Comparison of ENCODE assay signal across 12 cellular contexts in the genomic region with DNA sequence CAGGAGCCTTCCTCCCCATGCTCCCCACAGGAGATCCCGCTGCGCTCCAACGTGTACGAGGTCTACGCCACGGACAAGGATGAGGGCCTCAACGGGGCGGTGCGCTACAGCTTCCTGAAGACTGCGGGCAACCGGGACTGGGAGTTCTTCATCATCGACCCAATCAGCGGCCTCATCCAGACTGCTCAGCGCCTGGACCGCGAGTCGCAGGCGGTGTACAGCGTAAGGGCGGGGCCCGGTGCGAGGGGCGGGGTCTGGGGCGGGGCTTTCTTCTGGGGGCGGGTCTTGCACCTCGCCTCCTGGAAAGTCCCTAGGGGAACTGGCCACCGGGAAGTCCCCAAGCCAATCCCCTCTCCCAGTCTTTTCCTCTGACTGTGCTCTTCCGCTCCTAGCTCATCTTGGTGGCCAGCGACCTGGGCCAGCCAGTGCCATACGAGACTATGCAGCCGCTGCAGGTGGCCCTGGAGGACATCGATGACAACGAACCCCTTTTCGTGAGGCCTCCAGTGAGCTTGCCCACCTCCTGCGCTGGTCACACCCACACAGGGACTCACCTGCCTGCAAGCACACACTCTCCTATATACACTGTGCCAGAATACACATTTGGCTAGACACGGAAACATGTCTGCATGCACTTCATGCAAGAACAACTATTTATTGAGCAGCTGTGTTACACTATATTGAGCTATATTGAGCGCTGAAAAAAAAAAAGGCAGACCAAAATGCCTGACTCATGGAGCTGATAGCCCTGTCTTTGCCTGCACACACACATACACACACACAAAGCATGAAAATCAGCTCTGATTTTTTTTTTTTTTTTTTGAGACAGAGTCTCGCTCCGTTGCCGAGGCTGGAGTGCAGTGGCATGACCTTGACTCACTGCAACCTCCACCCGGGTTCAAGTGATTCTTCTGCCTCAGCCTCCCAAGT. TPM values are rescaled to one million over a fixed set of nuclear protein-coding genes. Genes with fewer than 3 reads are reported as not detected.
A peak's percentile ranks its signal among the peaks of the same experiment; 100 is the strongest.
DNase-seq lines count a peak whose midpoint lies in the region; ATAC-seq and TF ChIP-seq lines count a peak whose summit lies in the region.
"Had no signal": no experiment of that assay in that cellular context is flagged by ENCODE, and none has a peak within 500 bp of the region (broad histone marks: within the 10 kb centered on the region; RNA-seq: fewer than 3 reads in every experiment).

No MANE protein-coding gene starts in this region.

- H3K4me1 Mint-ChIP-seq in HFFc6 (ENCODE audit: low read depth), result no peaks in the 10 kb centered on the region
- H3K4me1 Mint-ChIP-seq in naive thymus-derived CD8-positive, alpha-beta T cell, result peaks cover 0 to 8% (median 3%) of the 10 kb centered on the region in 4 donors

- H3K4ac ChIP-seq in neuronal stem cell (ENCODE audit: low read length), result no peak overlapping the region

- H3K4me1 ChIP-seq in Peyer's patch (peaks cover 0 to 4% (median 2%) of the 10 kb centered on the region in 4 donors), neuronal stem cell (ENCODE audit: control insufficient read depth in 2 of 2, insufficient read depth in 1 of 2, low read depth in 1 of 2, low read length in 2 of 2) (peaks cover 0 to 5% of the 10 kb centered on the region in 2 donors)
- H3K4me1 ChIP-seq: parathyroid adenoma had no signal

- intact Hi-C loops in left ventricle myocardium superior (cut with micrococcal nuclease), result no loop called here
- intact Hi-C loops in lower leg skin (cut with DNase I; ENCODE audit: low total_unique reads), result no loop called here

- H3K4me3 ChIP-seq in Peyer's patch (no peak overlapping the region), neuronal stem cell (ENCODE audit: low read length in 2 of 2) (no peak overlapping the region), lower leg skin (ENCODE audit: low read depth, poor library complexity, severe bottlenecking) (no peak overlapping the region)

- H3K9me3 Mint-ChIP-seq in HFFc6, result no peaks in the 10 kb centered on the region
- no peaks in the 10 kb centered on the region for H3K9me3 Mint-ChIP-seq in naive thymus-derived CD8-positive, alpha-beta T cell
- H3K9me3 Mint-ChIP-seq: CD4-positive, CD25-positive, alpha-beta regulatory T cell had no signal

- TF ChIP-seq POLR2A in Peyer's patch (IDR thresholded peaks at IDR 0.05), result no peak
- no peak for TF ChIP-seq POLR2A in lower leg skin (IDR thresholded peaks at IDR 0.05)

- H3K4me2 ChIP-seq in neuronal stem cell (ENCODE audit: insufficient read depth, low read length, poor library complexity, severe bottlenecking), result no peak overlapping the region

- no peak overlapping the region for H4K91ac ChIP-seq in neuronal stem cell (ENCODE audit: low read depth, low read length, poor library complexity)

- peaks cover 45% of the 10 kb centered on the region for H3K27me3 Mint-ChIP-seq in HFFc6 (ENCODE audit: insufficient read depth)
- no peaks in the 10 kb centered on the region for H3K27me3 Mint-ChIP-seq in naive thymus-derived CD8-positive, alpha-beta T cell
- H3K27me3 Mint-ChIP-seq: CD4-positive, CD25-positive, alpha-beta regulatory T cell had no signal

- no peak overlapping the region for H3K27ac ChIP-seq in Peyer's patch
- H3K27ac ChIP-seq in neuronal stem cell (replicated peaks; ENCODE audit: low read length), result no peak overlapping the region
- H3K27ac ChIP-seq: parathyroid adenoma had no signal

- H3K9ac ChIP-seq in neuronal stem cell (ENCODE audit: low read depth, low read length, poor library complexity), result no peak overlapping the region
- H3K9ac ChIP-seq: parathyroid adenoma had no signal

- peak overlapping the region; percentile 4 for H3K14ac ChIP-seq in neuronal stem cell (ENCODE audit: low read length)

- H2BK5ac ChIP-seq in neuronal stem cell (ENCODE audit: low read length), result no peak overlapping the region

- H3K4me3 Mint-ChIP-seq in HFFc6, result no peak overlapping the region
- H3K4me3 Mint-ChIP-seq in naive thymus-derived CD8-positive, alpha-beta T cell, result no peak overlapping the region
- H3K4me3 Mint-ChIP-seq: CD4-positive, CD25-positive, alpha-beta regulatory T cell had no signal

- H2BK12ac ChIP-seq in neuronal stem cell (ENCODE audit: low read length), result no peak overlapping the region

- H2AK5ac ChIP-seq in neuronal stem cell (ENCODE audit: low read depth, low read length), result peak overlapping the region; percentile 6

- ATAC-seq in left ventricle myocardium superior, result peak; percentile 70
- ATAC-seq in naive thymus-derived CD8-positive, alpha-beta T cell, result no peak

- no peak for TF ChIP-seq CTCF in Peyer's patch (IDR thresholded peaks at IDR 0.05)
- no peak for TF ChIP-seq CTCF in HFFc6 (IDR thresholded peaks at IDR 0.05)
- TF ChIP-seq CTCF in lower leg skin (IDR thresholded peaks at IDR 0.05), result no peak

- peak overlapping the region; percentile 74 for H3K18ac ChIP-seq in neuronal stem cell (ENCODE audit: low read length)

- H3K27me3 ChIP-seq in Peyer's patch (no peaks in the 10 kb centered on the region), neuronal stem cell (ENCODE audit: control insufficient read depth in 3 of 3, insufficient read depth in 3 of 3, low read depth in 1 of 3, low read length in 3 of 3) (peaks cover 0 to 19% (median 7%) of the 10 kb centered on the region in 3 experiments)

- H3K36me3 ChIP-seq in Peyer's patch (no peaks in the 10 kb centered on the region), neuronal stem cell (replicated peaks in 1 of 2; ENCODE audit: control insufficient read depth in 2 of 2, insufficient read depth in 2 of 2, low read length in 2 of 2) (peaks cover 0 to 2% of the 10 kb centered on the region in 2 donors)

- peak; percentile 98 for DNase-seq in DMS53 (lab: John Stamatoyannopoulos, UW)
- peak in 2 of 3 donors; percentile 72 to 84 for DNase-seq in Peyer's patch
- DNase-seq in left ventricle myocardium superior, result no peak
- DNase-seq in neuronal stem cell (ENCODE audit: low spot score), result peak; percentile 30
- DNase-seq in NCI-H1436 (lab: John Stamatoyannopoulos, UW), result no peak
- DNase-seq in HFFc6, result no peak
- no peak for DNase-seq in lower leg skin (ENCODE audit: low spot score in 2 of 2)
- no peak for DNase-seq in naive thymus-derived CD8-positive, alpha-beta T cell
- DNase-seq: activated CD8-positive, alpha-beta memory T cell treated with anti-CD3 and anti-CD28 coated beads for 24 hours; CD4-positive, CD25-positive, alpha-beta regulatory T cell; NCI-H187 had no signal

- no peak overlapping the region for H3K27ac Mint-ChIP-seq in HFFc6
- peak overlapping the region in 1 of 10 donors; percentile 83 for H3K27ac Mint-ChIP-seq in naive thymus-derived CD8-positive, alpha-beta T cell
- H3K27ac Mint-ChIP-seq: CD4-positive, CD25-positive, alpha-beta regulatory T cell had no signal

- H4K8ac ChIP-seq in neuronal stem cell (ENCODE audit: low read depth, low read length), result no peak overlapping the region

- H3K79me1 ChIP-seq in neuronal stem cell (ENCODE audit: low read depth, low read length), result no peaks in the 10 kb centered on the region

- POLR2A ChIA-PET in naive thymus-derived CD8-positive, alpha-beta T cell (lab: Charles Lee), result interaction anchor here (1.0 to 1.4 kb wide), 3 partner anchors 14 to 33 kb away, joined by 3 to 4 read pairs (median 3); partner anchors contain the start of gene VSIR

- H3K9me3 ChIP-seq in Peyer's patch (no peaks in the 10 kb centered on the region), neuronal stem cell (replicated peaks in 1 of 2; ENCODE audit: control insufficient read depth in 2 of 2, insufficient read depth in 1 of 2, low read depth in 1 of 2, low read length in 2 of 2) (no peaks in the 10 kb centered on the region)

- no peak overlapping the region for H2AFZ ChIP-seq in neuronal stem cell (ENCODE audit: low read length)
- H2AFZ ChIP-seq: parathyroid adenoma had no signal

- H3K23ac ChIP-seq in neuronal stem cell (ENCODE audit: low read depth, low read length, poor library complexity), result peak overlapping the region; percentile 25

- no peak overlapping the region for H2BK120ac ChIP-seq in neuronal stem cell (ENCODE audit: low read depth, low read length)

- H3K36me3 Mint-ChIP-seq in HFFc6 (ENCODE audit: low read depth), result no peaks in the 10 kb centered on the region
- H3K36me3 Mint-ChIP-seq in naive thymus-derived CD8-positive, alpha-beta T cell, result peaks cover 0 to 6% (median 5%) of the 10 kb centered on the region in 3 donors

- no CpG with 5 or more reads among the region's 41 CpGs for WGBS in neuronal stem cell (ENCODE audit: extremely low coverage in 2 of 2, insufficient read length in 2 of 2, insufficient replicate concordance in 1 of 2), 2 donors
- WGBS in lower leg skin, 2 donors, result 35 to 44% methylated on average over 33 to 37 of the region's 41 CpGs

- H2BK15ac ChIP-seq in neuronal stem cell (ENCODE audit: low read length), result no peak overlapping the region

RNA-seq across cellular contexts. Expression of gene VSIR, which starts 32.7 kb away (rescaled TPM):
- total RNA-seq in Peyer's patch (100 to 1,000 TPM in 3 of 4 donors, 10 to 100 TPM in 1; 38.0 to 169 (median 127) TPM), left ventricle myocardium superior (127 TPM), lower leg skin (10 to 100 TPM; 14.5 to 56.5 (median 23.2) TPM)
- polyA plus RNA-seq in neuronal stem cell (2013, experiment 1 of 2), result 0.29 TPM
- 0.48 TPM for polyA plus RNA-seq in neuronal stem cell (2013, experiment 2 of 2)
- 10 to 100 TPM; 24.3 to 36.2 (median 29.0) TPM for total RNA-seq in HFFc6 (2021; fragmentation: NEBNext Ultra II Directional; extraction: Animal tissue kit (Norgen Biotek cat#: 25700))
- total RNA-seq in naive thymus-derived CD8-positive, alpha-beta T cell, result 100 to 1,000 TPM; 102 to 114 TPM
- 100 to 1,000 TPM; 211 to 343 (median 262) TPM for polyA plus RNA-seq in naive thymus-derived CD8-positive, alpha-beta T cell

RNA-seq across cellular contexts. Expression of gene PSAP, which starts 45.0 kb away (rescaled TPM):
- 100 to 1,000 TPM; 193 to 647 (median 491) TPM for total RNA-seq in Peyer's patch
- total RNA-seq in left ventricle myocardium superior, result 1,798 TPM
- polyA plus RNA-seq in neuronal stem cell (2013, experiment 1 of 2), result 264 TPM
- 263 TPM for polyA plus RNA-seq in neuronal stem cell (2013, experiment 2 of 2)
- 100 to 1,000 TPM; 375 to 549 (median 404) TPM for total RNA-seq in HFFc6 (2021; fragmentation: NEBNext Ultra II Directional; extraction: Animal tissue kit (Norgen Biotek cat#: 25700))
- total RNA-seq in lower leg skin, result 100 to 1,000 TPM; 425 to 693 (median 495) TPM
- total RNA-seq in naive thymus-derived CD8-positive, alpha-beta T cell, result 100 to 1,000 TPM; 203 to 206 TPM
- 100 to 1,000 TPM; 389 to 442 (median 398) TPM for polyA plus RNA-seq in naive thymus-derived CD8-positive, alpha-beta T cell

Comparison
In these comparisons a context has a peak if more than half of its experiments do, and no peak if none do; other contexts are left out.
1. DNase-seq: peak in DMS53 (single experiment), Peyer's patch (2 of 3) and neuronal stem cell (single experiment); none in left ventricle myocardium superior (single experiment), NCI-H1436 (single experiment), HFFc6 (single experiment), lower leg skin (0 of 2) and naive thymus-derived CD8-positive, alpha-beta T cell (0 of 10).